In the genomic region with DNA sequence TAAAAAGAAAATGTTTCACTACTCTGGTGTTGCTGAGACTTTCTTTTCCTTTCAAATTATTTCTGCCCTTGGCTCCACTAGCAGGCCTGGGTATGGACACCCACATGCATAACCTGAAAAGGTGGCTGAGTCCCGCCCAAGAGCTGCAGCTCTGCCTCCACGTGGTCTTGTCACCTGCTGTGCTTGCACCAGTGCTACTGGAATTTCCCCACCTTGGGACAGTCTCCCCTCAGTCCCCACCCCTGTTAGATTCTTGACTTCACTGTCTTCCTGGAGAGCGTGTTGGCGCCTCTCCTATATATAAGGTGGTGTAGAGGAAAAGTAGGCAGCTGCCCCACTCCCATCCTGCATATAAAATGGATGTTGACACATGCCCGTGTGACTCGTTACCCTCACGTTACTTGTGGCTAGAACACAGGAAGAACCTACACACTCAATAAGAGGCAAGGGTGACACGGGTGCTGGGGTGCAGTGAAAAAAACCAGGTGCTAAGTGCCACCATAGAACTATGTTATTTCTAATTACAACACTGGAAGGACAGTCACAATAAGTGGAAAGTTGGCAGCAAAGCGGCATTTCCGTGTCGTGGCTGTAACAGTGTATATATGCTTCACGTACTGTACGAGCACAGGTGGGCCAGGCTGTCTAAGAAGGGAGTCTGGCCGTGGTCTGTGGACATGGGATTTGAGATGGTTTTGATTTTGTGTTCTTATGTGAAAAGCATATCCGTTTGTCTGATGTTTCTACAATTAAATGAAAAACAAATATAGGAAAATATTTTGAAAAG, we compare ENCODE assay signal across 18 cellular contexts.
DNase-seq lines count a peak whose midpoint lies in the region; ATAC-seq, FAIRE-seq and TF ChIP-seq lines count a peak whose summit lies in the region.
"Had no signal": no experiment of that assay in that cellular context is flagged by ENCODE, and none has a peak within 500 bp of the region (broad histone marks: within the 10 kb centered on the region; RNA-seq: fewer than 3 reads in every experiment).

No MANE protein-coding gene starts in this region.

- no peak for FAIRE-seq in GM19239 (lab: Jason Lieb, UNC)
- FAIRE-seq: A549, GM18507 had no signal

- H3K9me3 Mint-ChIP-seq in activated T-cell treated with anti-CD3 and anti-CD28 coated beads, Interleukin-2, amount 50 U/mL, for 72 hours: no peaks in the 10 kb centered on the region
- no peaks in the 10 kb centered on the region for H3K9me3 Mint-ChIP-seq in naive thymus-derived CD4-positive, alpha-beta T cell

- H3K4me2 ChIP-seq in IMR-90 (ENCODE audit: low read depth, low read length): no peak overlapping the region
- H3K4me2 ChIP-seq: A549 had no signal

- DNase-seq in activated CD4-positive, alpha-beta T cell treated with anti-CD3 and anti-CD28 coated beads for 48 hours: peak; percentile 35
- no peak for DNase-seq in activated CD4-positive, alpha-beta T cell treated with anti-CD3 and anti-CD28 coated beads, Interleukin-2, amount 50 U/mL, for 48 hours
- DNase-seq in IMR-90 (peak; percentile 44), coronary artery (ENCODE audit: low spot score) (no peak), GM19239 (ENCODE audit: insufficient read length, low spot score) (no peak)
- peak; percentile 34 to 53 for DNase-seq in activated T-cell treated with anti-CD3 and anti-CD28 coated beads, Interleukin-2, amount 50 U/mL, for 72 hours
- peak in 1 of 9 donors; percentile 4 for DNase-seq in naive thymus-derived CD4-positive, alpha-beta T cell
- DNase-seq: activated CD4-positive, CD25-positive, alpha-beta regulatory T cell treated with anti-CD3 and anti-CD28 coated beads, Interleukin-2, amount 50 U/mL, for 72 hours; DMS53; mesendoderm; NCI-H1105 treated with DMSO at 0.1 percent for 48 hours; NCI-H524 treated with DMSO at 0.1 percent for 48 hours had no signal

- no peak for ATAC-seq in IMR-90 (ENCODE audit: low read depth)
- peak; percentile 31 to 37 for ATAC-seq in activated T-cell treated with anti-CD3 and anti-CD28 coated beads, Interleukin-2, amount 50 U/mL, for 72 hours (replicated peaks in 1 of 2)
- ATAC-seq in naive thymus-derived CD4-positive, alpha-beta T cell: peak; percentile 26
- ATAC-seq in HG02678 (IDR thresholded peaks at IDR 0.05; ENCODE audit: unreplicated experiment): no peak

- no TSS peak for BruUV-seq in IMR-90 (replicated peaks; lab: Mats Ljungman, UMichigan)

- CTCF ChIA-PET in IMR-90 (lab: Yijun Ruan, JAX): interaction anchor here (1.3 kb wide), 1 partner anchor 86 kb away, joined by 3 read pairs; no protein-coding TSS in a partner anchor
- CTCF ChIA-PET in naive thymus-derived CD4-positive, alpha-beta T cell (lab: Charles Lee): interaction anchor here (0.6 kb wide), 1 partner anchor 220 kb away, joined by 3 read pairs; no protein-coding TSS in a partner anchor

- no peaks in the 10 kb centered on the region for H3K27me3 ChIP-seq in IMR-90 (ENCODE audit: control insufficient read depth, insufficient read depth, low read length)
- no peaks in the 10 kb centered on the region for H3K27me3 ChIP-seq in naive thymus-derived CD4-positive, alpha-beta T cell (ENCODE audit: control insufficient read depth in 2 of 2, insufficient read depth in 2 of 2, low read length in 2 of 2)

- TF ChIP-seq RAD21 in IMR-90 (IDR thresholded peaks at IDR 0.05; ENCODE audit: low read length): no peak

- H4K5ac ChIP-seq in IMR-90 (ENCODE audit: low read depth, low read length): no peak overlapping the region

- H3K14ac ChIP-seq in IMR-90 (replicated peaks; ENCODE audit: low read depth, low read length): peak overlapping the region; percentile 11; the same call in 1 of the 2 replicates

- H3K18ac ChIP-seq in IMR-90 (ENCODE audit: low read depth, low read length): no peak overlapping the region

- no peak overlapping the region for H2BK120ac ChIP-seq in IMR-90 (ENCODE audit: low read depth, low read length)

- no peak overlapping the region for H4K91ac ChIP-seq in IMR-90 (ENCODE audit: insufficient read depth, low read depth, low read length)

- H3K27ac Mint-ChIP-seq in activated T-cell treated with anti-CD3 and anti-CD28 coated beads, Interleukin-2, amount 50 U/mL, for 72 hours: peak overlapping the region; percentile 41
- H3K27ac Mint-ChIP-seq in naive thymus-derived CD4-positive, alpha-beta T cell: peak overlapping the region; percentile 18 to 74 (median 50)
- H3K27ac Mint-ChIP-seq: progenitor cell of endocrine pancreas had no signal

- no peaks in the 10 kb centered on the region for H3K9me3 ChIP-seq in IMR-90 (ENCODE audit: control insufficient read depth, insufficient read depth, low read length)
- no peaks in the 10 kb centered on the region for H3K9me3 ChIP-seq in naive thymus-derived CD4-positive, alpha-beta T cell (ENCODE audit: control insufficient read depth in 2 of 3, low read length in 3 of 3)
- H3K9me3 ChIP-seq: A549, thoracic aorta had no signal

- no peak overlapping the region for H3K4me3 ChIP-seq in IMR-90 (ENCODE audit: insufficient read depth, low read depth, low read length)
- no peak overlapping the region for H3K4me3 ChIP-seq in naive thymus-derived CD4-positive, alpha-beta T cell (ENCODE audit: low read length)
- H3K4me3 ChIP-seq in coronary artery: no peak overlapping the region
- H3K4me3 ChIP-seq: A549, thoracic aorta had no signal

- H2BK15ac ChIP-seq in IMR-90 (ENCODE audit: low read depth, low read length): peak overlapping the region; percentile 45; the same call in 1 of the 3 replicates

- H3K4me3 Mint-ChIP-seq in activated T-cell treated with anti-CD3 and anti-CD28 coated beads, Interleukin-2, amount 50 U/mL, for 72 hours: peak overlapping the region; percentile 15 to 31
- H3K4me3 Mint-ChIP-seq in naive thymus-derived CD4-positive, alpha-beta T cell: peak overlapping the region in 1 of 10 donors; percentile 7

- intact Hi-C loops in IMR-90 (cut with micrococcal nuclease): loop anchor here (5.0 kb wide), 1 partner anchor 84 kb away; no protein-coding TSS in a partner anchor
- intact Hi-C loops in naive thymus-derived CD4-positive, alpha-beta T cell (cut with micrococcal nuclease): loop anchor here in 1 of 2 donors (5.0 kb wide), 2 partner anchors 41 to 416 kb away; partner anchors contain the start of gene PCBP3

- POLR2A ChIA-PET in IMR-90 (lab: Charles Lee; ENCODE audit: unreplicated experiment): interaction anchor here (0.6 kb wide), 1 partner anchor 70 kb away, joined by 3 read pairs; no protein-coding TSS in a partner anchor
- POLR2A ChIA-PET in naive thymus-derived CD4-positive, alpha-beta T cell (lab: Charles Lee): interaction anchor here (0.6 kb wide), 1 partner anchor 1405 kb away, joined by 3 read pairs; no protein-coding TSS in a partner anchor

- peaks cover 23% of the 10 kb centered on the region for H3K4me1 ChIP-seq in IMR-90 (ENCODE audit: control insufficient read depth, insufficient read depth, low read length)
- H3K4me1 ChIP-seq in naive thymus-derived CD4-positive, alpha-beta T cell (ENCODE audit: control insufficient read depth in 2 of 2, insufficient read depth in 2 of 2, low read length in 2 of 2): peaks cover 0 to 44% of the 10 kb centered on the region in 2 donors

- H3K36me3 Mint-ChIP-seq in activated T-cell treated with anti-CD3 and anti-CD28 coated beads, Interleukin-2, amount 50 U/mL, for 72 hours (ENCODE audit: insufficient read depth in 2 of 2): no peaks in the 10 kb centered on the region
- H3K36me3 Mint-ChIP-seq in naive thymus-derived CD4-positive, alpha-beta T cell: peaks cover 0 to 13% (median 4%) of the 10 kb centered on the region in 5 donors

- H3K4ac ChIP-seq in IMR-90 (ENCODE audit: low read depth, low read length): 0 out of 2 replicates have a peak overlapping the region, but pooled peaks have one; percentile 8

- H3K9ac ChIP-seq in IMR-90 (ENCODE audit: low read depth, low read length): no peak overlapping the region

- H3K36me3 ChIP-seq in IMR-90 (ENCODE audit: control insufficient read depth, insufficient read depth, low read length): peaks cover 28% of the 10 kb centered on the region
- H3K36me3 ChIP-seq in naive thymus-derived CD4-positive, alpha-beta T cell (ENCODE audit: control insufficient read depth in 2 of 3, insufficient read depth in 3 of 3, low read length in 3 of 3): peaks cover 0 to 20% (median 4%) of the 10 kb centered on the region in 3 experiments

- H2AK5ac ChIP-seq in IMR-90 (ENCODE audit: low read depth, low read length): peak overlapping the region; percentile 52

- no peak overlapping the region for H2AFZ ChIP-seq in IMR-90 (replicated peaks; ENCODE audit: low read length, poor library complexity)

- no peak overlapping the region for H3K56ac ChIP-seq in IMR-90 (ENCODE audit: extremely low read depth, insufficient read depth, low read length)

- 0 out of 4 replicates have a peak, but pooled peaks cover 0 to 8% of the 10 kb centered on the region in 2 experiments for H3K79me1 ChIP-seq in IMR-90 (ENCODE audit: low read depth in 1 of 2, low read length in 2 of 2)

- 93% methylated on average over 3 of the region's 15 CpGs; no CpG with 5 or more reads in 1 of the 2 experiments for WGBS in IMR-90 (ENCODE audit: extremely low coverage in 2 of 2, insufficient read length in 1 of 2), 2 experiments

- H4K8ac ChIP-seq in IMR-90 (ENCODE audit: low read depth in 2 of 2, low read length in 2 of 2): 0 out of 4 replicates have a peak overlapping the region, but pooled peaks of 1 of the 2 experiments have one; percentile 5

- in situ Hi-C loops in IMR-90 (cut with MboI; ENCODE audit: low sequenced_read_pairs): no loop called here

- peaks cover 15% of the 10 kb centered on the region for H3K27me3 Mint-ChIP-seq in activated T-cell treated with anti-CD3 and anti-CD28 coated beads, Interleukin-2, amount 50 U/mL, for 72 hours (ENCODE audit: low read depth)
- peaks cover 0 to under 1% (median 0%) of the 10 kb centered on the region in 5 donors for H3K27me3 Mint-ChIP-seq in naive thymus-derived CD4-positive, alpha-beta T cell
- H3K27me3 Mint-ChIP-seq: progenitor cell of endocrine pancreas had no signal

- dilution Hi-C loops in IMR-90 (cut with HindIII; ENCODE audit: low sequenced_read_pairs, unreplicated experiment): no loop called here

- no peak overlapping the region for H2BK5ac ChIP-seq in IMR-90 (ENCODE audit: low read depth, low read length, poor library complexity, severe bottlenecking)

- TF ChIP-seq CTCF in IMR-90 (conservative IDR thresholded peaks at IDR 0.05; ENCODE audit: low read depth, low read length): no peak
- TF ChIP-seq CTCF in coronary artery (IDR thresholded peaks at IDR 0.05): no peak

- no peak overlapping the region for H3K27ac ChIP-seq in IMR-90 (ENCODE audit: insufficient read depth, low read length)
- H3K27ac ChIP-seq in naive thymus-derived CD4-positive, alpha-beta T cell (ENCODE audit: low read depth, low read length): no peak overlapping the region
- no peak overlapping the region for H3K27ac ChIP-seq in coronary artery
- H3K27ac ChIP-seq: A549, epithelial cell of prostate, thoracic aorta had no signal

- peaks cover 48% of the 10 kb centered on the region for H3K4me1 Mint-ChIP-seq in activated T-cell treated with anti-CD3 and anti-CD28 coated beads, Interleukin-2, amount 50 U/mL, for 72 hours (ENCODE audit: low read depth)
- peaks cover 7 to 49% (median 26%) of the 10 kb centered on the region in 7 donors for H3K4me1 Mint-ChIP-seq in naive thymus-derived CD4-positive, alpha-beta T cell

- H3K23ac ChIP-seq in IMR-90 (ENCODE audit: low read depth, low read length): no peak overlapping the region

- peaks cover 41% of the 10 kb centered on the region for H4K20me1 ChIP-seq in IMR-90 (ENCODE audit: insufficient read depth, low read length)

- no peak overlapping the region for H2BK20ac ChIP-seq in IMR-90 (ENCODE audit: low read depth, low read length)

- H2AK9ac ChIP-seq in IMR-90 (replicated peaks; ENCODE audit: low read depth, low read length, poor library complexity): no peak overlapping the region

- TF ChIP-seq POLR2A in IMR-90 (IDR thresholded peaks at IDR 0.05; ENCODE audit: low read depth, low read length): no peak

- H3K9me1 ChIP-seq in IMR-90 (ENCODE audit: insufficient read depth, low read length): peaks cover 23% of the 10 kb centered on the region

Comparison
In these comparisons a context has a peak if more than half of its experiments do, and no peak if none do; other contexts are left out.
1. DNase-seq: peak in activated CD4-positive, alpha-beta T cell treated with anti-CD3 and anti-CD28 coated beads for 48 hours (single experiment), IMR-90 (single experiment) and activated T-cell treated with anti-CD3 and anti-CD28 coated beads, Interleukin-2, amount 50 U/mL, for 72 hours (2 of 2); none in activated CD4-positive, alpha-beta T cell treated with anti-CD3 and anti-CD28 coated beads, Interleukin-2, amount 50 U/mL, for 48 hours (0 of 2), coronary artery (single experiment) and GM19239 (single experiment).
2. ATAC-seq: peak in activated T-cell treated with anti-CD3 and anti-CD28 coated beads, Interleukin-2, amount 50 U/mL, for 72 hours (2 of 2) and naive thymus-derived CD4-positive, alpha-beta T cell (single experiment); none in IMR-90 (single experiment) and HG02678 (single experiment).